Comparison of ENCODE assay signal across 25 cellular contexts in the genomic region with DNA sequence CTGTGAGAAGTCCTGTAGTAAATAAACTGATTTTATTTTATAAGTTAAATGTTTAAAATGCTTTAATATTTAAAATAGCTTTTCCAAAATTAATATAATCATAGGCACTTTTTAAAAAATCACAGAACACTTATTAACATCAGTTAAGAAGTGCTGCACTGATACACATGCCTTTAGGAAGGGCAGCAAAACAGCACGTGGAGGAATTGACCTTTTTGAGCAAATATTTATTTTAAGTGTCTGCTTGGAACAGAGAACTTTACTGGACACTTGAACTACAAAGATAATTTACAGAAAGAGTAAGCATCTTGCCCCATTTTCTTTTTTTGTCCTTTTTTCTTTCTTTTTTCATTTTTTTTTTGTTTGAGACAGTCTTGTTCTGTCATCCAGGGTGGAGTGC.
"Had no signal": no experiment of that assay in that cellular context is flagged by ENCODE, and none has a peak within 500 bp of the region (broad histone marks: within the 10 kb centered on the region; RNA-seq: fewer than 3 reads in every experiment).

No MANE protein-coding gene starts in this region.

- H3K4me3 ChIP-seq: SJCRH30, SK-N-MC had no signal

- H3K27me3 Mint-ChIP-seq: activated CD4-positive, alpha-beta T cell treated with anti-CD3 and anti-CD28 coated beads for 36 hours; activated CD4-positive, alpha-beta T cell treated with anti-CD3 and anti-CD28 coated beads, Interleukin-2, amount 10 ng/mL, durations not matched to agents 7 days and 5 days; brain had no signal

- DNase-seq: activated CD4-positive, alpha-beta T cell treated with anti-CD3 and anti-CD28 coated beads for 36 hours; activated CD4-positive, alpha-beta T cell treated with anti-CD3 and anti-CD28 coated beads, Interleukin-2, amount 10 ng/mL, durations not matched to agents 7 days and 5 days; activated CD4-positive, alpha-beta T cell treated with anti-CD3 and anti-CD28 coated beads, Interleukin-2, amount 50 U/mL, for 48 hours; activated CD8-positive, alpha-beta memory T cell treated with anti-CD3 and anti-CD28 coated beads, Interleukin-2, amount 50 U/mL, for 4 hours; activated gamma-delta T cell treated with Interleukin-2 at 50 U/mL for 16 hours; activated naive CD4-positive, alpha-beta T cell treated with anti-CD3 and anti-CD28 coated beads for 36 hours; activated T-cell treated with anti-CD3 and anti-CD28 coated beads for 4 hours; activated T-cell treated with anti-CD3 and anti-CD28 coated beads, Interleukin-2, amount 50 U/mL, for 4 hours; anterior cingulate cortex; central memory CD4-positive, alpha-beta T cell; Karpas-422; NCI-H1105; NCI-H1417 treated with DMSO at 0.1 percent for 48 hours; NCI-H2029; NCI-H345; NCI-H524 treated with DMSO at 0.1 percent for 48 hours; SHP77; SJCRH30; T1000 had no signal

- H3K36me3 ChIP-seq: SJCRH30 had no signal

- H3K9me3 ChIP-seq: SJCRH30 had no signal

- H3K36me3 Mint-ChIP-seq: brain had no signal

- H3K4me3 Mint-ChIP-seq: activated CD4-positive, alpha-beta T cell treated with anti-CD3 and anti-CD28 coated beads for 36 hours; activated CD4-positive, alpha-beta T cell treated with anti-CD3 and anti-CD28 coated beads, Interleukin-2, amount 10 ng/mL, durations not matched to agents 7 days and 5 days; activated naive CD4-positive, alpha-beta T cell treated with anti-CD3 and anti-CD28 coated beads for 36 hours; activated T-cell treated with anti-CD3 and anti-CD28 coated beads, Interleukin-2, amount 50 U/mL, for 4 hours; activated T-helper 1 cell treated with anti-CD3 and anti-CD28 coated beads, Interleukin-12 subunit alpha, Interleukin-12 subunit beta, Interleukin-2, Interleukin-4 antibody, amounts not matched to agents 30 ng/mL and 10 ng/mL and 1 ng/mL, durations not matched to agents 14 hours and 24 hours and 36 hours; brain had no signal

- H3K27ac Mint-ChIP-seq: activated CD4-positive, alpha-beta T cell treated with anti-CD3 and anti-CD28 coated beads for 36 hours; activated CD4-positive, alpha-beta T cell treated with anti-CD3 and anti-CD28 coated beads, Interleukin-2, amount 10 ng/mL, durations not matched to agents 7 days and 5 days; activated naive CD4-positive, alpha-beta T cell treated with anti-CD3 and anti-CD28 coated beads for 36 hours; activated naive CD4-positive, alpha-beta T cell treated with anti-CD3 and anti-CD28 coated beads, Interleukin-2, amount 50 U/mL, for 72 hours; activated T-helper 1 cell treated with anti-CD3 and anti-CD28 coated beads, Interleukin-12 subunit alpha, Interleukin-12 subunit beta, Interleukin-2, Interleukin-4 antibody, amounts not matched to agents 30 ng/mL and 10 ng/mL and 1 ng/mL, durations not matched to agents 14 hours and 24 hours and 36 hours had no signal

- H3K27ac ChIP-seq: SJCRH30, SK-N-MC had no signal

- ATAC-seq: activated CD4-positive, alpha-beta T cell treated with anti-CD3 and anti-CD28 coated beads for 36 hours; activated CD4-positive, CD25-positive, alpha-beta regulatory T cell treated with anti-CD3 and anti-CD28 coated beads, Interleukin-2, amount 50 U/mL, for 24 hours; activated naive CD4-positive, alpha-beta T cell treated with anti-CD3 and anti-CD28 coated beads, Interleukin-2, amount 50 U/mL, for 72 hours; activated T-cell treated with anti-CD3 and anti-CD28 coated beads, Interleukin-2, amount 50 U/mL, for 4 hours; Panc1 had no signal

- H3K4me1 Mint-ChIP-seq: activated CD4-positive, alpha-beta T cell treated with anti-CD3 and anti-CD28 coated beads for 36 hours; activated CD4-positive, alpha-beta T cell treated with anti-CD3 and anti-CD28 coated beads, Interleukin-2, amount 10 ng/mL, durations not matched to agents 7 days and 5 days had no signal

- H3K27me3 ChIP-seq: SJCRH30 had no signal
